In the genomic region with DNA sequence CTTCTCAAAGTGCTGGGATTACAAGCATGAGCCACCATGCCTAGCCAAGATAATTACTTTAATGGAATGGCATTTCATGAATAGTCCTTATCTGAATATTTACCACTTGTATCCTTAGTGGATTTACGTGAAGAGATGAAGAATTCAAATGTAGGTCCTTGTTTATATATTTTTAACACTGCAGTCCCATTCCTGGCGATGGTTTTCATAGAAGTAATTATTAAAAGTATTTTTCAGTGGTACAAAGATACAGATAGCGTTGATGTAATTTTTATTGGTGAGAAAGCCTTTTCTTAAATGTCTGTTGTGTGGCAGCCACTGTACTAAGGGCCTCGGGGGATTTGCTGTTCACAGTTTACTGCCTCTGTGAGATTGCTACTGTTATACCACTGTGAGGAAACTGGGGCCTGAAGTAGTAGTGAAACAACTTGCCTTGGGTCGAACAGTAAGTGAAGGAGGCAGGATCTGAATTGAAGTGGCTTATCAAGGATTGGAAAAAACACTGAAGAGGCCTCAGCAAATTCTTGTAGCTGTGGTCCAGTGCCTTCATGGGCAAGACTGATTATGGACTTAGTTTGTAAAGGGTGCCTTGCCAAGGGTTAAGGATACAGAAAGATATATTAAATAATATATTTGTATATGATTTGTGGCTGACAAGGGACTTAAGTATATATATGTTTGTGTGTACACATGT, we compare ENCODE assay signal across 12 cellular contexts.
DNase-seq lines count a peak whose midpoint lies in the region; ATAC-seq and TF ChIP-seq lines count a peak whose summit lies in the region.
"Had no signal": no experiment of that assay in that cellular context is flagged by ENCODE, and none has a peak within 500 bp of the region (broad histone marks: within the 10 kb centered on the region; RNA-seq: fewer than 3 reads in every experiment).

No MANE protein-coding gene starts in this region.

- no peaks in the 10 kb centered on the region for H3K9me3 ChIP-seq in spleen
- H3K9me3 ChIP-seq: right lobe of liver had no signal

- WGBS in spleen, 5 donors, result 63 to 79% (median 73%) methylated on average over 5 of the region's 5 CpGs

- intact Hi-C loops in spleen (cut with DNase I; ENCODE audit: low total_unique reads), result no loop called here

- no peaks in the 10 kb centered on the region for H3K27me3 ChIP-seq in spleen (replicated peaks in 1 of 7)
- H3K27me3 ChIP-seq: right lobe of liver had no signal

- H3K36me3 ChIP-seq in spleen, result peaks cover 0 to 2% (median 0%) of the 10 kb centered on the region in 6 donors
- H3K36me3 ChIP-seq: right lobe of liver had no signal

- H3K4me1 ChIP-seq in spleen, result peaks cover 0 to 13% (median 3%) of the 10 kb centered on the region in 6 donors
- H3K4me1 ChIP-seq: right lobe of liver had no signal

- peak; percentile 52 for ATAC-seq in GM18519 (IDR thresholded peaks at IDR 0.05; ENCODE audit: low FRiP score, unreplicated experiment)
- ATAC-seq in GM21786 (IDR thresholded peaks at IDR 0.05; ENCODE audit: unreplicated experiment), result peak; percentile 84
- peak; percentile 68 for ATAC-seq in HG03354 (IDR thresholded peaks at IDR 0.05; ENCODE audit: poor library complexity, severe bottlenecking, unreplicated experiment)
- ATAC-seq: T-helper 17 cell had no signal

- TF ChIP-seq CTCF in spleen (IDR thresholded peaks at IDR 0.05 in 8 of 11, conservative IDR thresholded peaks at IDR 0.05 in 3 of 11), result no peak

- TF ChIP-seq POLR2A in spleen (IDR thresholded peaks at IDR 0.05), result no peak

- DNase-seq in islet precursor cell, result peak; percentile 63
- DNase-seq in spleen, result no peak
- no peak for DNase-seq in DMS153 treated with DMSO at 0.1 percent for 48 hours (lab: John Stamatoyannopoulos, UW; ENCODE audit: unreplicated experiment)
- DNase-seq in SHP77 treated with DMSO at 0.1 percent for 48 hours (lab: John Stamatoyannopoulos, UW), result no peak
- DNase-seq in activated effector memory CD4-positive, alpha-beta T cell treated with anti-CD3 and anti-CD28 coated beads, Interleukin-2, amount 50 U/mL, for 16 hours, result no peak
- DNase-seq: CD4-positive, CD25-positive, alpha-beta regulatory T cell; mammary epithelial cell; right lobe of liver; T-helper 17 cell had no signal

- no peak overlapping the region for H3K4me3 ChIP-seq in spleen
- H3K4me3 ChIP-seq: right lobe of liver had no signal

- H3K27ac ChIP-seq in spleen, result peak overlapping the region in 1 of 8 donors; percentile 19
- H3K27ac ChIP-seq: right lobe of liver had no signal
